Comparison of ENCODE assay signal across 18 cellular contexts in genomic region chr13:83943530-83944279, GRCh38.
DNase-seq lines count a peak whose midpoint lies in the region; ATAC-seq and TF ChIP-seq lines count a peak whose summit lies in the region.
"Had no signal": no experiment of that assay in that cellular context is flagged by ENCODE, and none has a peak within 500 bp of the region (broad histone marks: within the 10 kb centered on the region; RNA-seq: fewer than 3 reads in every experiment).

No MANE protein-coding gene starts in this region.

- H3K27me3 Mint-ChIP-seq in HFFc6 (ENCODE audit: insufficient read depth): no peaks in the 10 kb centered on the region; the same call in 1 of the 2 replicates
- no peaks in the 10 kb centered on the region for H3K27me3 Mint-ChIP-seq in WTC11 (ENCODE audit: low read depth)
- H3K27me3 Mint-ChIP-seq in activated naive CD8-positive, alpha-beta T cell treated with anti-CD3 and anti-CD28 coated beads, Interleukin-2, amount 50 U/mL, for 24 hours: no peaks in the 10 kb centered on the region
- no peaks in the 10 kb centered on the region for H3K27me3 Mint-ChIP-seq in T-cell
- H3K27me3 Mint-ChIP-seq: activated CD4-positive, alpha-beta memory T cell treated with anti-CD3 and anti-CD28 coated beads for 36 hours had no signal

- H3K36me3 ChIP-seq in tibial artery: no peaks in the 10 kb centered on the region
- H3K36me3 ChIP-seq: BLaER1 treated with 17β-estradiol and CSF1 and Interleukin-3, amounts not matched to agents 10 nM and 100 nM; SJSA1; transverse colon had no signal

- no peak overlapping the region for H3K4me3 ChIP-seq in tibial artery
- H3K4me3 ChIP-seq: BLaER1 treated with 17β-estradiol and CSF1 and Interleukin-3, amounts not matched to agents 10 nM and 100 nM; SJSA1; smooth muscle cell; transverse colon had no signal

- H3K27ac Mint-ChIP-seq in HFFc6 (peak overlapping the region; percentile 20; the same call in 1 of the 2 replicates), WTC11 (peak overlapping the region; percentile 47; the same call in 1 of the 2 replicates), T-cell (no peak overlapping the region)
- H3K27ac Mint-ChIP-seq in activated naive CD8-positive, alpha-beta T cell treated with anti-CD3 and anti-CD28 coated beads, Interleukin-2, amount 50 U/mL, for 24 hours: no peak overlapping the region
- H3K27ac Mint-ChIP-seq: activated CD4-positive, alpha-beta memory T cell treated with anti-CD3 and anti-CD28 coated beads for 36 hours had no signal

- no peaks in the 10 kb centered on the region for H3K27me3 ChIP-seq in tibial artery
- H3K27me3 ChIP-seq: BLaER1 treated with 17β-estradiol and CSF1 and Interleukin-3, amounts not matched to agents 10 nM and 100 nM; SJSA1; transverse colon had no signal

- TF ChIP-seq CTCF in HFFc6 (IDR thresholded peaks at IDR 0.05): peak; percentile 29; the same call in 1 of the 2 replicates
- no peak for TF ChIP-seq CTCF in WTC11 (IDR thresholded peaks at IDR 0.05)
- TF ChIP-seq CTCF in tibial artery (IDR thresholded peaks at IDR 0.05): no peak

- peak; percentile 77 for ATAC-seq in WTC11
- no peak for ATAC-seq in activated naive CD8-positive, alpha-beta T cell treated with anti-CD3 and anti-CD28 coated beads, Interleukin-2, amount 50 U/mL, for 24 hours
- ATAC-seq in T-cell (replicated peaks in 1 of 4): no peak

- no peaks in the 10 kb centered on the region for H3K9me3 Mint-ChIP-seq in HFFc6
- H3K9me3 Mint-ChIP-seq in WTC11: peaks cover 12% of the 10 kb centered on the region
- H3K9me3 Mint-ChIP-seq in activated naive CD8-positive, alpha-beta T cell treated with anti-CD3 and anti-CD28 coated beads, Interleukin-2, amount 50 U/mL, for 24 hours: no peaks in the 10 kb centered on the region
- no peaks in the 10 kb centered on the region for H3K9me3 Mint-ChIP-seq in T-cell
- H3K9me3 Mint-ChIP-seq: activated CD4-positive, alpha-beta memory T cell treated with anti-CD3 and anti-CD28 coated beads for 36 hours had no signal

- no peak overlapping the region for H3K4me3 Mint-ChIP-seq in HFFc6
- H3K4me3 Mint-ChIP-seq in WTC11: no peak overlapping the region
- no peak overlapping the region for H3K4me3 Mint-ChIP-seq in activated naive CD8-positive, alpha-beta T cell treated with anti-CD3 and anti-CD28 coated beads, Interleukin-2, amount 50 U/mL, for 24 hours
- no peak overlapping the region for H3K4me3 Mint-ChIP-seq in T-cell
- H3K4me3 Mint-ChIP-seq: activated CD4-positive, alpha-beta memory T cell treated with anti-CD3 and anti-CD28 coated beads for 36 hours had no signal

- no peaks in the 10 kb centered on the region for H3K9me3 ChIP-seq in tibial artery
- H3K9me3 ChIP-seq: SJSA1, transverse colon had no signal

- CTCF ChIA-PET in WTC11 (lab: Charles Lee): no interaction called here
- CTCF ChIA-PET in T-cell (lab: Charles Lee): no interaction called here

- H3K27ac ChIP-seq in tibial artery: no peak overlapping the region
- H3K27ac ChIP-seq: BLaER1 treated with 17β-estradiol and CSF1 and Interleukin-3, amounts not matched to agents 10 nM and 100 nM; parathyroid adenoma; SJSA1; transverse colon had no signal

- H3K4me1 ChIP-seq in tibial artery: peaks cover 0 to 13% (median 0%) of the 10 kb centered on the region in 4 donors
- H3K4me1 ChIP-seq: BLaER1 treated with 17β-estradiol and CSF1 and Interleukin-3, amounts not matched to agents 10 nM and 100 nM; parathyroid adenoma; SJSA1; transverse colon had no signal

- H3K4me1 Mint-ChIP-seq in HFFc6 (ENCODE audit: low read depth): peaks cover 94% of the 10 kb centered on the region
- peaks cover 52% of the 10 kb centered on the region for H3K4me1 Mint-ChIP-seq in WTC11
- H3K4me1 Mint-ChIP-seq in activated naive CD8-positive, alpha-beta T cell treated with anti-CD3 and anti-CD28 coated beads, Interleukin-2, amount 50 U/mL, for 24 hours: no peaks in the 10 kb centered on the region
- H3K4me1 Mint-ChIP-seq in T-cell: no peaks in the 10 kb centered on the region

- POLR2A ChIA-PET in WTC11 (lab: Charles Lee) (no interaction called here), T-cell (lab: Charles Lee) (no interaction called here)

- intact Hi-C loops in tibial artery (cut with DNase I; ENCODE audit: low total_unique reads): no loop called here

- DNase-seq in D341Med (ENCODE audit: low spot score) (peak; percentile 15), HFFc6 (peak; percentile 31), WTC11 (ENCODE audit: low spot score) (no peak), inferior parietal cortex (ENCODE audit: extremely low spot score) (peak; percentile 57), tibial artery (no peak), T-cell (no peak), UCSD-AML1 (lab: John Stamatoyannopoulos, UW; ENCODE audit: unreplicated experiment) (no peak)
- no peak for DNase-seq in activated naive CD8-positive, alpha-beta T cell treated with anti-CD3 and anti-CD28 coated beads, Interleukin-2, amount 50 U/mL, for 24 hours
- DNase-seq: activated CD4-positive, alpha-beta memory T cell treated with anti-CD3 and anti-CD28 coated beads for 36 hours; activated T-cell treated with anti-CD3 and anti-CD28 coated beads, Interleukin-2, amount 50 U/mL, for 48 hours; DMS153; effector memory CD4-positive, alpha-beta T cell; KG1; transverse colon had no signal

- H3K36me3 Mint-ChIP-seq in HFFc6 (ENCODE audit: low read depth) (peaks cover 7% of the 10 kb centered on the region; the same call in 1 of the 2 replicates), WTC11 (peaks cover 18% of the 10 kb centered on the region), T-cell (no peaks in the 10 kb centered on the region)
- no peaks in the 10 kb centered on the region for H3K36me3 Mint-ChIP-seq in activated naive CD8-positive, alpha-beta T cell treated with anti-CD3 and anti-CD28 coated beads, Interleukin-2, amount 50 U/mL, for 24 hours (ENCODE audit: low read depth)
- H3K36me3 Mint-ChIP-seq: activated CD4-positive, alpha-beta memory T cell treated with anti-CD3 and anti-CD28 coated beads for 36 hours had no signal

TF ChIP-seq in WTC11, 78 proteins besides CTCF, POLR2A, EP300 and RAD21:
- TF ChIP-seq ERG (CRISPR knock-in tag; IDR thresholded peaks at IDR 0.05) (no peak), IRF2 (CRISPR knock-in tag; IDR thresholded peaks at IDR 0.05; ENCODE audit: borderline replicate concordance, low read depth) (no peak), NR2C2 (CRISPR knock-in tag; IDR thresholded peaks at IDR 0.05) (no peak), ZNF423 (CRISPR knock-in tag; IDR thresholded peaks at IDR 0.05) (no peak), CBFB (CRISPR knock-in tag; IDR thresholded peaks at IDR 0.05; ENCODE audit: low read depth) (no peak)
TF ChIP-seq in WTC11: peak in this region for 0.

Comparison
In these comparisons a context has a peak if more than half of its experiments do, and no peak if none do; other contexts are left out.
1. DNase-seq: peak in D341Med (single experiment), HFFc6 (single experiment) and inferior parietal cortex (single experiment); none in WTC11 (single experiment), activated naive CD8-positive, alpha-beta T cell treated with anti-CD3 and anti-CD28 coated beads, Interleukin-2, amount 50 U/mL, for 24 hours (single experiment), tibial artery (0 of 2), T-cell (0 of 34) and UCSD-AML1 (single experiment).
2. H3K27ac Mint-ChIP-seq: peak in HFFc6 (single experiment) and WTC11 (single experiment); none in activated naive CD8-positive, alpha-beta T cell treated with anti-CD3 and anti-CD28 coated beads, Interleukin-2, amount 50 U/mL, for 24 hours (single experiment) and T-cell (0 of 2).